20 cellular contexts compared by ENCODE assay signal in the genomic region with DNA sequence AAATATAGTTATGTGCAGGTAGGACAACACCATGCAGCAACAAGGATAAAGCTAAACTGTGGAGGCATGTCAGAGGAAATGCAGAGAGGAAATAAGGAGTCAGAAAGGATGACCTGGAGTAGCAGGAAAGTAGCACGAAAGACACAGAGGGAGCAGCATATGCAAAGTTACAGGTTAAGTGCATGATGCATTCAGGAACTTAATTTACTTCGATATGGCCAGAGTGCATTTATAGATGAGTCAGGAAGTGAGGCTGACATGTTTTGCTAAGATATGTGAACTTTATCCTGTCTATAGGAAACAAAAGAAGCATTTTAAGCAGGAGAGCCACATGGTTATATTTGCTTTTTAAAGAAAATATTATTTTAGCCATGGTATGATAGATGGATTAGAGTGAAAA. TPM values are rescaled to one million over a fixed set of nuclear protein-coding genes. Genes with fewer than 3 reads are reported as not detected.
"Had no signal": no experiment of that assay in that cellular context is flagged by ENCODE, and none has a peak within 500 bp of the region (broad histone marks: within the 10 kb centered on the region; RNA-seq: fewer than 3 reads in every experiment).

No MANE protein-coding gene starts in this region.

- H3K27me3 ChIP-seq: adrenal gland, gastroesophageal sphincter, heart right ventricle, testis had no signal

- H3K27ac Mint-ChIP-seq: activated CD4-positive, alpha-beta T cell treated with anti-CD3 and anti-CD28 coated beads, Interleukin-2, amount 10 ng/mL, durations not matched to agents 24 days and 14 days; activated CD8-positive, alpha-beta T cell treated with anti-CD3 and anti-CD28 coated beads, Interleukin-2, amount 10 ng/mL, durations not matched to agents 7 days and 5 days; activated naive CD4-positive, alpha-beta T cell treated with anti-CD3 and anti-CD28 coated beads, Interleukin-2, amount 50 U/mL, for 72 hours; dendritic cell treated with granulocyte-macrophage colony-stimulating factor and Interleukin-4, amounts not matched to agents 40 ng/mL and 50 ng/mL, for 4 days; stimulated activated effector memory CD8-positive, alpha-beta T cell treated with anti-CD3 and anti-CD28 coated beads, Interleukin-12 subunit alpha, Interleukin-12 subunit beta, amount 100 ng/mL, for 72 hours; T-helper 2 cell treated with Interferon-gamma antibody and Interleukin-4, amounts not matched to agents 5 μg/mL and 100 μg/mL, for 36 hours; type B pancreatic cell had no signal

- DNase-seq: activated CD4-positive, alpha-beta T cell treated with anti-CD3 and anti-CD28 coated beads, Interleukin-2, amount 10 ng/mL, durations not matched to agents 24 days and 14 days; activated CD8-positive, alpha-beta T cell treated with anti-CD3 and anti-CD28 coated beads, Interleukin-2, amount 10 ng/mL, durations not matched to agents 7 days and 5 days; activated T-cell treated with anti-CD3 and anti-CD28 coated beads, Interleukin-2, amount 50 U/mL, for 4 hours; adrenal gland; effector memory CD8-positive, alpha-beta T cell; erythroblast; heart right ventricle; left ventricle myocardium inferior; occipital lobe; right cardiac atrium; stimulated activated CD4-positive, alpha-beta T cell treated with anti-CD3 and anti-CD28 coated beads, Interleukin-4, amount 100 ng/mL, for 24 hours; testis had no signal

- H3K4me3 ChIP-seq: adrenal gland, gastroesophageal sphincter, heart right ventricle, left ventricle myocardium inferior, smooth muscle cell, testis had no signal

- H3K9me3 ChIP-seq: adrenal gland, gastroesophageal sphincter, heart right ventricle, left ventricle myocardium inferior, testis had no signal

- H3K9me3 Mint-ChIP-seq: activated CD4-positive, alpha-beta T cell treated with anti-CD3 and anti-CD28 coated beads, Interleukin-2, amount 10 ng/mL, durations not matched to agents 24 days and 14 days; activated naive CD4-positive, alpha-beta T cell treated with anti-CD3 and anti-CD28 coated beads, Interleukin-2, amount 50 U/mL, for 72 hours; activated T-cell treated with anti-CD3 and anti-CD28 coated beads, Interleukin-2, amount 50 U/mL, for 4 hours; dendritic cell treated with granulocyte-macrophage colony-stimulating factor and Interleukin-4, amounts not matched to agents 40 ng/mL and 50 ng/mL, for 4 days; effector memory CD8-positive, alpha-beta T cell; stimulated activated effector memory CD8-positive, alpha-beta T cell treated with anti-CD3 and anti-CD28 coated beads, Interleukin-12 subunit alpha, Interleukin-12 subunit beta, amount 100 ng/mL, for 72 hours; T-helper 2 cell treated with Interferon-gamma antibody and Interleukin-4, amounts not matched to agents 5 μg/mL and 100 μg/mL, for 36 hours; type B pancreatic cell had no signal

- H3K27me3 Mint-ChIP-seq: activated CD4-positive, alpha-beta T cell treated with anti-CD3 and anti-CD28 coated beads, Interleukin-2, amount 10 ng/mL, durations not matched to agents 24 days and 14 days; dendritic cell treated with granulocyte-macrophage colony-stimulating factor and Interleukin-4, amounts not matched to agents 40 ng/mL and 50 ng/mL, for 4 days; effector memory CD8-positive, alpha-beta T cell; type B pancreatic cell had no signal

- H3K36me3 Mint-ChIP-seq: activated naive CD4-positive, alpha-beta T cell treated with anti-CD3 and anti-CD28 coated beads, Interleukin-2, amount 50 U/mL, for 72 hours; stimulated activated effector memory CD8-positive, alpha-beta T cell treated with anti-CD3 and anti-CD28 coated beads, Interleukin-12 subunit alpha, Interleukin-12 subunit beta, amount 100 ng/mL, for 72 hours; type B pancreatic cell had no signal

- H3K4me3 Mint-ChIP-seq: activated CD4-positive, alpha-beta T cell treated with anti-CD3 and anti-CD28 coated beads, Interleukin-2, amount 10 ng/mL, durations not matched to agents 24 days and 14 days; activated CD8-positive, alpha-beta T cell treated with anti-CD3 and anti-CD28 coated beads, Interleukin-2, amount 10 ng/mL, durations not matched to agents 7 days and 5 days; activated T-cell treated with anti-CD3 and anti-CD28 coated beads, Interleukin-2, amount 50 U/mL, for 4 hours; dendritic cell treated with granulocyte-macrophage colony-stimulating factor and Interleukin-4, amounts not matched to agents 40 ng/mL and 50 ng/mL, for 4 days; effector memory CD8-positive, alpha-beta T cell; stimulated activated effector memory CD8-positive, alpha-beta T cell treated with anti-CD3 and anti-CD28 coated beads, Interleukin-12 subunit alpha, Interleukin-12 subunit beta, amount 100 ng/mL, for 72 hours; T-helper 2 cell treated with Interferon-gamma antibody and Interleukin-4, amounts not matched to agents 5 μg/mL and 100 μg/mL, for 36 hours; type B pancreatic cell had no signal

- H3K27ac ChIP-seq: adrenal gland, gastroesophageal sphincter, heart right ventricle, left ventricle myocardium inferior, testis had no signal

- H3K36me3 ChIP-seq: adrenal gland, heart right ventricle, left ventricle myocardium inferior had no signal

- ATAC-seq: activated CD8-positive, alpha-beta T cell treated with anti-CD3 and anti-CD28 coated beads, Interleukin-2, amount 10 ng/mL, durations not matched to agents 7 days and 5 days; activated naive CD4-positive, alpha-beta T cell treated with anti-CD3 and anti-CD28 coated beads, Interleukin-2, amount 50 U/mL, for 72 hours; activated T-cell treated with anti-CD3 and anti-CD28 coated beads, Interleukin-2, amount 50 U/mL, for 4 hours; effector memory CD8-positive, alpha-beta T cell; gastroesophageal sphincter; heart right ventricle; right cardiac atrium; stimulated activated effector memory CD8-positive, alpha-beta T cell treated with anti-CD3 and anti-CD28 coated beads, Interleukin-12 subunit alpha, Interleukin-12 subunit beta, amount 100 ng/mL, for 72 hours had no signal

RNA-seq across cellular contexts. Expression of gene HPDL, which starts 29.0 kb away (rescaled TPM):
- total RNA-seq: left ventricle myocardium inferior, smooth muscle cell had no signal
- polyA plus RNA-seq: neural cell had no signal
